ENCODE assay signal across 9 cellular contexts in genomic region chr10:96789571-96790108, GRCh38. TPM values are rescaled to one million over a fixed set of nuclear protein-coding genes. Genes with fewer than 3 reads are reported as not detected.
A peak's percentile ranks its signal among the peaks of the same experiment; 100 is the strongest.
DNase-seq lines count a peak whose midpoint lies in the region; ATAC-seq and FAIRE-seq lines count a peak whose summit lies in the region.
"Had no signal": no experiment of that assay in that cellular context is flagged by ENCODE, and none has a peak within 500 bp of the region (broad histone marks: within the 10 kb centered on the region; RNA-seq: fewer than 3 reads in every experiment).

No MANE protein-coding gene starts in this region.

- FAIRE-seq in frontal cortex (lab: Jason Lieb, UNC) = no peak
- FAIRE-seq: A204.1 had no signal

- DNase-seq in activated CD4-positive, CD25-positive, alpha-beta regulatory T cell treated with anti-CD3 and anti-CD28 coated beads, Interleukin-2, amount 50 U/mL, for 72 hours = no peak
- DNase-seq in RKO (ENCODE audit: low spot score) (peak; percentile 38), renal cortical epithelial cell (ENCODE audit: low read depth) (peak; percentile 41), DMS79 treated with DMSO at 0.1 percent for 48 hours (lab: John Stamatoyannopoulos, UW) (no peak), frontal cortex (ENCODE audit: low spot score in 2 of 2) (no peak)

- ATAC-seq in activated CD4-positive, CD25-positive, alpha-beta regulatory T cell treated with anti-CD3 and anti-CD28 coated beads, Interleukin-2, amount 50 U/mL, for 24 hours = peak; percentile 41 to 64
- ATAC-seq in HG02938 (IDR thresholded peaks at IDR 0.05; ENCODE audit: unreplicated experiment) = peak; percentile 99
- ATAC-seq in HG03457 (IDR thresholded peaks at IDR 0.05; ENCODE audit: unreplicated experiment) = no peak

RNA-seq across cellular contexts. Expression of gene LCOR, which starts 42.5 kb away (rescaled TPM):
- total RNA-seq in renal cortical epithelial cell = 24.0 and 49.2 TPM in 2 replicates
- total RNA-seq in frontal cortex = 52.2 TPM

Comparison
In these comparisons a context has a peak if more than half of its experiments do, and no peak if none do; other contexts are left out.
1. DNase-seq: peak in RKO (single experiment) and renal cortical epithelial cell (single experiment); none in activated CD4-positive, CD25-positive, alpha-beta regulatory T cell treated with anti-CD3 and anti-CD28 coated beads, Interleukin-2, amount 50 U/mL, for 72 hours (single experiment), DMS79 treated with DMSO at 0.1 percent for 48 hours (single experiment) and frontal cortex (0 of 2).